24 cellular contexts compared by ENCODE assay signal in genomic region chr7:155813125-155813524, GRCh38. TPM values are rescaled to one million over a fixed set of nuclear protein-coding genes. Genes with fewer than 3 reads are reported as not detected.
"Had no signal": no experiment of that assay in that cellular context is flagged by ENCODE, and none has a peak within 500 bp of the region (broad histone marks: within the 10 kb centered on the region; RNA-seq: fewer than 3 reads in every experiment).

No MANE protein-coding gene starts in this region.

- H3K9me3 ChIP-seq: sigmoid colon, stomach had no signal

- ATAC-seq: activated CD8-positive, alpha-beta memory T cell treated with anti-CD3 and anti-CD28 coated beads, Interleukin-2, amount 10 ng/mL, durations not matched to agents 7 days and 5 days; activated CD8-positive, alpha-beta T cell treated with anti-CD3 and anti-CD28 coated beads, Interleukin-2, amount 10 ng/mL, durations not matched to agents 7 days and 5 days; esophagus mucosa; heart left ventricle; naive thymus-derived CD8-positive, alpha-beta T cell; stimulated activated naive B cell treated with anti-CD40 and anti-IgM and Interleukin-4, amounts not matched to agents 10 μg/mL and 1 μg/mL and 100 μg/mL, for 72 hours had no signal

- H3K9me3 Mint-ChIP-seq: activated B cell treated with CpG ODN at 0.5 μM for 24 hours; activated T-helper 2 cell treated with anti-CD3 and anti-CD28 coated beads, Interferon-gamma antibody, Interleukin-2, Interleukin-4, amounts not matched to agents 10 μg/mL and 5 μg/mL and 100 μg/mL, durations not matched to agents 14 hours and 24 hours and 36 hours; endodermal cell; T-helper 2 cell treated with Interferon-gamma antibody and Interleukin-4, amounts not matched to agents 5 μg/mL and 100 μg/mL, for 36 hours had no signal

- H3K27ac Mint-ChIP-seq: activated B cell treated with CpG ODN at 0.5 μM for 24 hours; activated CD8-positive, alpha-beta memory T cell treated with anti-CD3 and anti-CD28 coated beads, Interleukin-2, amount 10 ng/mL, durations not matched to agents 7 days and 5 days; activated CD8-positive, alpha-beta T cell treated with anti-CD3 and anti-CD28 coated beads, Interleukin-2, amount 10 ng/mL, durations not matched to agents 7 days and 5 days; activated T-helper 2 cell treated with anti-CD3 and anti-CD28 coated beads, Interferon-gamma antibody, Interleukin-2, Interleukin-4, amounts not matched to agents 10 μg/mL and 5 μg/mL and 100 μg/mL, durations not matched to agents 14 hours and 24 hours and 36 hours; endodermal cell; naive thymus-derived CD8-positive, alpha-beta T cell; stimulated activated naive B cell treated with anti-CD40 and anti-IgM and Interleukin-4, amounts not matched to agents 10 μg/mL and 1 μg/mL and 100 μg/mL, for 72 hours; T-helper 2 cell treated with Interferon-gamma antibody and Interleukin-4, amounts not matched to agents 5 μg/mL and 100 μg/mL, for 36 hours had no signal

- H3K36me3 ChIP-seq: heart left ventricle, sigmoid colon, stomach, tibial nerve had no signal

- H3K27ac ChIP-seq: heart left ventricle, sigmoid colon had no signal

- H3K4me3 ChIP-seq: heart left ventricle, sigmoid colon had no signal

- DNase-seq: activated B cell treated with CpG ODN at 0.5 μM for 24 hours; activated CD8-positive, alpha-beta memory T cell treated with anti-CD3 and anti-CD28 coated beads, Interleukin-2, amount 10 ng/mL, durations not matched to agents 7 days and 5 days; activated CD8-positive, alpha-beta T cell treated with anti-CD3 and anti-CD28 coated beads, Interleukin-2, amount 10 ng/mL, durations not matched to agents 7 days and 5 days; activated naive CD4-positive, alpha-beta T cell treated with Interleukin-2 at 50 U/mL for 16 hours; activated T-cell treated with anti-CD3 and anti-CD28 coated beads, Interleukin-2, amount 50 U/mL, for 48 hours; amniotic stem cell; endodermal cell; foreskin fibroblast; mesenchymal stem cell; naive thymus-derived CD8-positive, alpha-beta T cell; sigmoid colon; small intestine; stimulated activated CD4-positive, alpha-beta T cell treated with anti-CD3 and anti-CD28 coated beads, Interleukin-2, amount 100 ng/mL, for 24 hours; stimulated activated naive B cell treated with anti-CD40 and anti-IgM and Interleukin-4, amounts not matched to agents 10 μg/mL and 1 μg/mL and 100 μg/mL, for 72 hours; stomach; T-helper 1 cell had no signal

- FAIRE-seq: astrocyte, small intestine had no signal

- H3K4me3 Mint-ChIP-seq: activated B cell treated with CpG ODN at 0.5 μM for 24 hours; activated CD8-positive, alpha-beta memory T cell treated with anti-CD3 and anti-CD28 coated beads, Interleukin-2, amount 10 ng/mL, durations not matched to agents 7 days and 5 days; activated CD8-positive, alpha-beta T cell treated with anti-CD3 and anti-CD28 coated beads, Interleukin-2, amount 10 ng/mL, durations not matched to agents 7 days and 5 days; naive thymus-derived CD8-positive, alpha-beta T cell; stimulated activated naive B cell treated with anti-CD40 and anti-IgM and Interleukin-4, amounts not matched to agents 10 μg/mL and 1 μg/mL and 100 μg/mL, for 72 hours; T-helper 2 cell treated with Interferon-gamma antibody and Interleukin-4, amounts not matched to agents 5 μg/mL and 100 μg/mL, for 36 hours had no signal

- H3K36me3 Mint-ChIP-seq: activated CD8-positive, alpha-beta memory T cell treated with anti-CD3 and anti-CD28 coated beads, Interleukin-2, amount 10 ng/mL, durations not matched to agents 7 days and 5 days; stimulated activated naive B cell treated with anti-CD40 and anti-IgM and Interleukin-4, amounts not matched to agents 10 μg/mL and 1 μg/mL and 100 μg/mL, for 72 hours had no signal

RNA-seq across cellular contexts. Expression of gene SHH, which starts 0.9 kb away (rescaled TPM):
- total RNA-seq: activated B cell treated with CpG ODN at 0.5 μM for 24 hours; activated CD8-positive, alpha-beta memory T cell treated with anti-CD3 and anti-CD28 coated beads, Interleukin-2, amount 10 ng/mL, durations not matched to agents 7 days and 5 days; esophagus mucosa; heart left ventricle; lower leg skin; naive thymus-derived CD8-positive, alpha-beta T cell; posterior vena cava; sigmoid colon had no signal
- polyA plus RNA-seq: heart left ventricle had no signal
